In the genomic region with DNA sequence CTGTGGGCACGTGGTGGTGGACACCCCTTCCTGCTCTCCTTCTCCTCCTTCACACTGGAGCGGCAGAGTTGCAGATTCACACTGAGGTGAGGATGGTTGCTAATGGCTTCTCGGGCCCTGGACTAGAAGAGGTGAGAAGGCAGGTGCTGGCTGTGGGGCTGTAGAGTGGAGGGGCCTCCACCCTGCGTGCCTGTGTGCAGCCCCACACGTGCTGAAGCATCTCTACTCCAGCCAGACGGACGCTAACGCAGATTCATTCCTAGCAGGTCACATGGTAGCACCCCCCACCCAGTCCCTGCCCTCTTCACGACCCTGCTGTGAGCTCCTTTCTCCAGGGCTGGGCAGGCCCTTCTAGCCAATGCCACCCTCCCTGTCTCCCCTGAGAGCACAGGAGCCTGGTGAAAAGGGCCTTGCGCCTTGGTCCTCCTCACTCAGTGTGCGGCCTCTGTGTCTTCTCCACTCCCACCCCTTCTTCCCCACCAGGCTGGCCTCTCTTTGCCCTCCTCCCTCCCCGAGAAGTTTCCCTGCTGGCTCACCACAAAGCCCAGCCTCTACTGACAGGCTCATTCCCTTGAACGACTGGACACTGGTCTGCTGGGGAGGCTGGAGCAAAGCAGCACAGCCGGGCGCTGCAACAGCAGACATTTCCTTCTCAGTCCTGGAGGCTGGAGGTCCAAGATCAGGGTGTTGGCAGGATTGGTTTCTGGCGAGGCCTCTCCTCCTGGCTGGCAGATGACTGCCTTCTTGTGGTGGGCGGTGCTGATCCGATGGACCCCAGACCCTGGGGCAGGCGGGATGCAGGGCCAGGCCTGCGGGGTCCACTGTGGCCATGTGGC, we compare ENCODE assay signal across 20 cellular contexts. TPM values are rescaled to one million over a fixed set of nuclear protein-coding genes. Genes with fewer than 3 reads are reported as not detected.
A peak's percentile ranks its signal among the peaks of the same experiment; 100 is the strongest.
DNase-seq lines count a peak whose midpoint lies in the region; TF ChIP-seq lines count a peak whose summit lies in the region.
"Had no signal": no experiment of that assay in that cellular context is flagged by ENCODE, and none has a peak within 500 bp of the region (broad histone marks: within the 10 kb centered on the region; RNA-seq: fewer than 3 reads in every experiment).

No MANE protein-coding gene starts in this region.

- H3K4me3 ChIP-seq in H7 (ENCODE audit: insufficient read depth, low read depth, low read length) (no peak overlapping the region), osteoblast (ENCODE audit: insufficient read depth, low read length) (no peak overlapping the region)
- H3K4me3 ChIP-seq: GM12878, GM23248, Peyer's patch, SJCRH30 had no signal

- H3K36me3 ChIP-seq in H7 (replicated peaks; ENCODE audit: control insufficient read depth, insufficient read depth, low read length), result no peaks in the 10 kb centered on the region
- no peaks in the 10 kb centered on the region for H3K36me3 ChIP-seq in osteoblast (ENCODE audit: insufficient read depth, low read length)
- H3K36me3 ChIP-seq: Peyer's patch, SJCRH30 had no signal

- H3K4me2 ChIP-seq in osteoblast (ENCODE audit: insufficient read depth, low read length), result no peak overlapping the region

- TF ChIP-seq CTCF in osteoblast (IDR thresholded peaks at IDR 0.05; ENCODE audit: extremely low read depth, low read depth, low read length), result no peak

- no peak overlapping the region for H2AFZ ChIP-seq in osteoblast (ENCODE audit: low read length)
- H2AFZ ChIP-seq: GM23248 had no signal

- no peaks in the 10 kb centered on the region for H3K4me1 ChIP-seq in osteoblast (ENCODE audit: insufficient read depth, low read length)
- H3K4me1 ChIP-seq: Peyer's patch, SJCRH30 had no signal

- H3K79me2 ChIP-seq in osteoblast (ENCODE audit: insufficient read depth, low read length), result no peaks in the 10 kb centered on the region

- no peaks in the 10 kb centered on the region for H4K20me1 ChIP-seq in osteoblast (ENCODE audit: insufficient read depth, low read length)

- H3K27ac ChIP-seq in osteoblast (ENCODE audit: low read depth, low read length), result no peak overlapping the region
- H3K27ac ChIP-seq: GM23248, Peyer's patch, SJCRH30 had no signal

- peak; percentile 9 for DNase-seq in AG20443 (ENCODE audit: low spot score)
- peak; percentile 32 for DNase-seq in H7
- DNase-seq in cerebellar cortex (ENCODE audit: low spot score), result peak; percentile 29
- peak; percentile 62 for DNase-seq in osteoblast (ENCODE audit: insufficient read length, low spot score, missing footprints)
- no peak for DNase-seq in KG1 (lab: John Stamatoyannopoulos, UW)
- no peak for DNase-seq in amniotic stem cell (lab: John Stamatoyannopoulos, UW)
- no peak for DNase-seq in effector CD8-positive, alpha-beta T cell (lab: John Stamatoyannopoulos, UW)
- DNase-seq: DMS53; EL; GM23248; Kasumi-1; NCI-H1694; NCI-H2081; NCI-H345; NCI-H774; NK-92 treated with Interleukin-12 subunit alpha and Interleukin-12 subunit beta, amount 100 ng/mL, for 24 hours had no signal

- H3K9me3 ChIP-seq in osteoblast (ENCODE audit: low read depth, low read length), result no peaks in the 10 kb centered on the region
- H3K9me3 ChIP-seq: Peyer's patch, SJCRH30 had no signal

- no peaks in the 10 kb centered on the region for H3K27me3 ChIP-seq in H7 (ENCODE audit: control insufficient read depth, insufficient read depth, low read length)
- H3K27me3 ChIP-seq in osteoblast (ENCODE audit: insufficient read depth, low read length), result no peaks in the 10 kb centered on the region
- H3K27me3 ChIP-seq: Peyer's patch, SJCRH30 had no signal

RNA-seq across cellular contexts. Expression of gene CACNA1B, which starts 14.2 kb away (rescaled TPM):
- 1.4 and 2.3 TPM in 2 replicates for total RNA-seq in H7 (2014; rRNA removed; shearing (Covaris generic))
- under 0.01 TPM in 2 replicates for total RNA-seq in osteoblast
- total RNA-seq: GM23248, MCF 10A had no signal

Comparison
In these comparisons a context has a peak if more than half of its experiments do, and no peak if none do; other contexts are left out.
1. DNase-seq: peak in AG20443 (single experiment), H7 (single experiment), cerebellar cortex (single experiment) and osteoblast (single experiment); none in KG1 (single experiment), amniotic stem cell (single experiment) and effector CD8-positive, alpha-beta T cell (single experiment).